Comparison of ENCODE assay signal across 22 cellular contexts in genomic region chr3:117010316-117010715, GRCh38.
"Had no signal": no experiment of that assay in that cellular context is flagged by ENCODE, and none has a peak within 500 bp of the region (broad histone marks: within the 10 kb centered on the region; RNA-seq: fewer than 3 reads in every experiment).

No MANE protein-coding gene starts in this region.

- H3K4me3 ChIP-seq: MG63, PC-9, Peyer's patch, SJCRH30, SK-N-MC had no signal

- H3K27ac Mint-ChIP-seq: T-cell had no signal

- ATAC-seq: Right ventricle myocardium inferior, T-cell had no signal

- H3K4me3 Mint-ChIP-seq: T-cell had no signal

- H3K4me1 Mint-ChIP-seq: T-cell had no signal

- H3K4me2 ChIP-seq: PC-9 had no signal

- H3K27me3 ChIP-seq: MG63, Peyer's patch, SJCRH30 had no signal

- H3K27me3 Mint-ChIP-seq: T-cell had no signal

- H3K4me1 ChIP-seq: Peyer's patch, SJCRH30 had no signal

- DNase-seq: Karpas-422, KG1, MG63, NCI-H1092, NCI-H1436, NCI-H187, NCI-H2029, NCI-H2081 treated with DMSO at 0.1 percent for 48 hours, NCI-H2171, NCI-H226, NCI-H446, NCI-H510A, NCI-H524 treated with DMSO at 0.1 percent for 48 hours, NCI-H69, NCI-H774, PC-9, Peyer's patch, SHP77 treated with DMSO at 0.1 percent for 48 hours, SJCRH30, T-cell had no signal

- H3K36me3 Mint-ChIP-seq: T-cell had no signal

- H2AFZ ChIP-seq: PC-9 had no signal

- H3K36me3 ChIP-seq: MG63, Peyer's patch, SJCRH30 had no signal

- H3K27ac ChIP-seq: PC-9, Peyer's patch, SJCRH30, SK-N-MC had no signal

- H3K9me3 ChIP-seq: MG63, Peyer's patch, SJCRH30 had no signal
